9 cellular contexts compared by ENCODE assay signal in genomic region chr3:156787926-156788663, GRCh38. TPM values are rescaled to one million over a fixed set of nuclear protein-coding genes. Genes with fewer than 3 reads are reported as not detected.
DNase-seq lines count a peak whose midpoint lies in the region; ATAC-seq and TF ChIP-seq lines count a peak whose summit lies in the region.
"Had no signal": no experiment of that assay in that cellular context is flagged by ENCODE, and none has a peak within 500 bp of the region (broad histone marks: within the 10 kb centered on the region; RNA-seq: fewer than 3 reads in every experiment).

No MANE protein-coding gene starts in this region.

- no peak overlapping the region for H3K27ac ChIP-seq in aorta (ENCODE audit: low read depth in 1 of 2, low read length in 2 of 2)
- no peak overlapping the region for H3K27ac ChIP-seq in Karpas-422 (ENCODE audit: low read length)
- H3K27ac ChIP-seq: adrenal gland had no signal

- no peak overlapping the region for H3K9ac ChIP-seq in Karpas-422 (ENCODE audit: low read length)

- peak overlapping the region; percentile 31 for H3K4me3 Mint-ChIP-seq in activated naive CD8-positive, alpha-beta T cell

- H3K4me1 ChIP-seq in aorta (ENCODE audit: control insufficient read depth in 1 of 2, insufficient read depth in 2 of 2, low read length in 2 of 2): no peaks in the 10 kb centered on the region
- no peaks in the 10 kb centered on the region for H3K4me1 ChIP-seq in Karpas-422 (ENCODE audit: low read length)

- WGBS in aorta, 2 donors: 71 to 72% methylated on average over 1 of the region's 1 CpG

- H3K36me3 ChIP-seq in aorta (ENCODE audit: control insufficient read depth in 1 of 2, insufficient read depth in 2 of 2, low read length in 1 of 2) (no peaks in the 10 kb centered on the region), Karpas-422 (ENCODE audit: insufficient read depth, low read length) (no peaks in the 10 kb centered on the region)
- H3K36me3 ChIP-seq: adrenal gland had no signal

- no peaks in the 10 kb centered on the region for H3K27me3 ChIP-seq in aorta (ENCODE audit: control insufficient read depth in 1 of 2, insufficient read depth in 2 of 2, low read length in 1 of 2)
- H3K27me3 ChIP-seq in Karpas-422 (ENCODE audit: low read length): no peaks in the 10 kb centered on the region
- H3K27me3 ChIP-seq: adrenal gland had no signal

- DNase-seq in 8988T (peak; percentile 27), retinal pigment epithelial cell (ENCODE audit: low read depth) (peak; percentile 48), activated gamma-delta T cell (lab: John Stamatoyannopoulos, UW) (no peak), aorta (no peak), Karpas-422 (no peak)

- H3K4me3 ChIP-seq in retinal pigment epithelial cell (ENCODE audit: low read length) (no peak overlapping the region), aorta (ENCODE audit: low read length in 2 of 2) (no peak overlapping the region), Karpas-422 (ENCODE audit: low read length) (no peak overlapping the region)
- H3K4me3 ChIP-seq: adrenal gland had no signal

- no peaks in the 10 kb centered on the region for H3K9me3 Mint-ChIP-seq in activated naive CD8-positive, alpha-beta T cell (ENCODE audit: low read depth)

- H3K9me2 ChIP-seq in Karpas-422 (replicated peaks; ENCODE audit: insufficient read depth, low read length): no peaks in the 10 kb centered on the region

- H3K27me3 Mint-ChIP-seq in activated naive CD8-positive, alpha-beta T cell: no peaks in the 10 kb centered on the region

- H3K4me1 Mint-ChIP-seq in activated naive CD8-positive, alpha-beta T cell (ENCODE audit: low read depth): peaks cover 25% of the 10 kb centered on the region

- no peaks in the 10 kb centered on the region for H4K20me1 ChIP-seq in Karpas-422 (ENCODE audit: insufficient read depth, low read depth, low read length)

- peak; percentile 86 for ATAC-seq in GM18868 (IDR thresholded peaks at IDR 0.05; ENCODE audit: unreplicated experiment)
- peak; percentile 83 for ATAC-seq in HG03432 (IDR thresholded peaks at IDR 0.05; ENCODE audit: unreplicated experiment)
- no peak for ATAC-seq in aorta (ENCODE audit: low FRiP score)

- no peaks in the 10 kb centered on the region for H3K79me2 ChIP-seq in Karpas-422 (ENCODE audit: low read length)

- TF ChIP-seq CTCF in retinal pigment epithelial cell (conservative IDR thresholded peaks at IDR 0.05; ENCODE audit: low read depth, low read length): no peak

- no peak overlapping the region for H3K4me2 ChIP-seq in Karpas-422 (ENCODE audit: low read depth, low read length, poor library complexity, severe bottlenecking)

- no peak overlapping the region for H2AFZ ChIP-seq in Karpas-422 (ENCODE audit: low read length)

- intact Hi-C loops in aorta (cut with DNase I): no loop called here

- peaks cover 7% of the 10 kb centered on the region for H3K36me3 Mint-ChIP-seq in activated naive CD8-positive, alpha-beta T cell

- H3K27ac Mint-ChIP-seq in activated naive CD8-positive, alpha-beta T cell: peak overlapping the region; percentile 38

- H3K9me3 ChIP-seq in aorta (ENCODE audit: control insufficient read depth, low read length) (peaks cover 2% of the 10 kb centered on the region), Karpas-422 (ENCODE audit: low read length) (no peaks in the 10 kb centered on the region)
- H3K9me3 ChIP-seq: adrenal gland had no signal

RNA-seq across cellular contexts. Expression of gene LEKR1, which starts 38.1 kb away (rescaled TPM):
- 1 to 10 TPM in 1 of 2 donors, under 1 TPM in 1; 0.30 to 1.3 TPM for total RNA-seq in aorta
- polyA plus RNA-seq in aorta: not detected
- total RNA-seq in Karpas-422 (2014; rRNA removed; shearing (Covaris generic); ENCODE audit: low replicate concordance): 2.3 and 6.4 TPM in 2 replicates

Comparison
In these comparisons a context has a peak if more than half of its experiments do, and no peak if none do; other contexts are left out.
1. DNase-seq: peak in 8988T (single experiment) and retinal pigment epithelial cell (single experiment); none in activated gamma-delta T cell (single experiment), aorta (0 of 2) and Karpas-422 (single experiment).